ENCODE assay signal across 12 cellular contexts in genomic region chr10:124698560-124699470, GRCh38. TPM values are rescaled to one million over a fixed set of nuclear protein-coding genes. Genes with fewer than 3 reads are reported as not detected.
A peak's percentile ranks its signal among the peaks of the same experiment; 100 is the strongest.
DNase-seq lines count a peak whose midpoint lies in the region; ATAC-seq and TF ChIP-seq lines count a peak whose summit lies in the region.
"Had no signal": no experiment of that assay in that cellular context is flagged by ENCODE, and none has a peak within 500 bp of the region (broad histone marks: within the 10 kb centered on the region; RNA-seq: fewer than 3 reads in every experiment).

No MANE protein-coding gene starts in this region.

- intact Hi-C loops in activated CD4-positive, alpha-beta T cell treated with anti-CD3 and anti-CD28 coated beads, Interleukin-2, amount 10 ng/mL, durations not matched to agents 24 days and 14 days (cut with micrococcal nuclease): no loop called here
- intact Hi-C loops in testis (cut with DNase I; ENCODE audit: low total_unique reads): no loop called here

- H3K4me3 ChIP-seq in testis: no peak overlapping the region
- H3K4me3 ChIP-seq: smooth muscle cell had no signal

- TF ChIP-seq CTCF in mesothelial cell of epicardium (IDR thresholded peaks at IDR 0.05; ENCODE audit: unreplicated experiment) (no peak), testis (IDR thresholded peaks at IDR 0.05) (no peak)

- no peaks in the 10 kb centered on the region for H3K27me3 ChIP-seq in testis

- TF ChIP-seq POLR2A in testis (IDR thresholded peaks at IDR 0.05): no peak

- no peak for ATAC-seq in activated naive CD4-positive, alpha-beta T cell treated with anti-CD3 and anti-CD28 coated beads, Interleukin-2, amount 50 U/mL, for 72 hours

- H3K36me3 Mint-ChIP-seq in activated CD4-positive, alpha-beta T cell treated with anti-CD3 and anti-CD28 coated beads, Interleukin-2, amount 10 ng/mL, durations not matched to agents 24 days and 14 days (ENCODE audit: low read depth): peaks cover 54% of the 10 kb centered on the region
- H3K36me3 Mint-ChIP-seq in activated naive CD4-positive, alpha-beta T cell treated with anti-CD3 and anti-CD28 coated beads, Interleukin-2, amount 50 U/mL, for 72 hours: peaks cover 19% of the 10 kb centered on the region in 2 donors
- H3K36me3 Mint-ChIP-seq in mesothelial cell of epicardium: peaks cover 18% of the 10 kb centered on the region

- no peaks in the 10 kb centered on the region for H3K9me3 Mint-ChIP-seq in activated CD4-positive, alpha-beta T cell treated with anti-CD3 and anti-CD28 coated beads, Interleukin-2, amount 10 ng/mL, durations not matched to agents 24 days and 14 days
- H3K9me3 Mint-ChIP-seq in activated naive CD4-positive, alpha-beta T cell treated with anti-CD3 and anti-CD28 coated beads, Interleukin-2, amount 50 U/mL, for 72 hours: no peaks in the 10 kb centered on the region
- H3K9me3 Mint-ChIP-seq in mesothelial cell of epicardium: no peaks in the 10 kb centered on the region

- WGBS in testis, 2 donors: 85 to 88% methylated on average over 18 of the region's 18 CpGs

- DNase-seq in activated CD4-positive, alpha-beta T cell treated with anti-CD3 and anti-CD28 coated beads, Interleukin-2, amount 10 ng/mL, durations not matched to agents 24 days and 14 days: no peak
- DNase-seq in activated CD4-positive, alpha-beta T cell treated with anti-CD3 and anti-CD28 coated beads for 48 hours: no peak
- DNase-seq in activated naive CD4-positive, alpha-beta T cell treated with anti-CD3 and anti-CD28 coated beads, Interleukin-2, amount 50 U/mL, for 72 hours (ENCODE audit: low spot score in 2 of 2): no peak
- no peak for DNase-seq in mesothelial cell of epicardium (ENCODE audit: low spot score in 2 of 2, unreplicated experiment in 2 of 2)
- DNase-seq in testis: no peak
- no peak for DNase-seq in NCI-H2227 (lab: John Stamatoyannopoulos, UW; ENCODE audit: unreplicated experiment)
- DNase-seq in stimulated activated CD4-positive, alpha-beta T cell treated with anti-CD3 and anti-CD28 coated beads, Interleukin-2, amount 100 ng/mL, for 24 hours: no peak
- DNase-seq in NOMO-1 (lab: John Stamatoyannopoulos, UW; ENCODE audit: unreplicated experiment in 2 of 2): no peak
- DNase-seq: KG1, NCI-H446, SK-N-SH had no signal

- peaks cover 74% of the 10 kb centered on the region for H3K4me1 ChIP-seq in testis

- H3K27me3 Mint-ChIP-seq in activated CD4-positive, alpha-beta T cell treated with anti-CD3 and anti-CD28 coated beads, Interleukin-2, amount 10 ng/mL, durations not matched to agents 24 days and 14 days: no peaks in the 10 kb centered on the region
- no peaks in the 10 kb centered on the region for H3K27me3 Mint-ChIP-seq in mesothelial cell of epicardium (ENCODE audit: low read depth)

- no peaks in the 10 kb centered on the region for H3K36me3 ChIP-seq in testis (ENCODE audit: low read depth, missing control alignments)

- H3K4me1 Mint-ChIP-seq in activated CD4-positive, alpha-beta T cell treated with anti-CD3 and anti-CD28 coated beads, Interleukin-2, amount 10 ng/mL, durations not matched to agents 24 days and 14 days: peaks cover 92% of the 10 kb centered on the region
- H3K4me1 Mint-ChIP-seq in mesothelial cell of epicardium: peaks cover 45% of the 10 kb centered on the region

- H3K9me3 ChIP-seq in testis: no peaks in the 10 kb centered on the region
- H3K9me3 ChIP-seq: SK-N-SH had no signal

- peak overlapping the region; percentile 75 to 81 for H3K27ac ChIP-seq in testis

- peak overlapping the region; percentile 94 for H3K27ac Mint-ChIP-seq in activated CD4-positive, alpha-beta T cell treated with anti-CD3 and anti-CD28 coated beads, Interleukin-2, amount 10 ng/mL, durations not matched to agents 24 days and 14 days
- H3K27ac Mint-ChIP-seq in activated naive CD4-positive, alpha-beta T cell treated with anti-CD3 and anti-CD28 coated beads, Interleukin-2, amount 50 U/mL, for 72 hours: peak overlapping the region; percentile 52 to 84
- H3K27ac Mint-ChIP-seq in mesothelial cell of epicardium: peak overlapping the region; percentile 61

- peak overlapping the region; percentile 60 for H3K4me3 Mint-ChIP-seq in activated CD4-positive, alpha-beta T cell treated with anti-CD3 and anti-CD28 coated beads, Interleukin-2, amount 10 ng/mL, durations not matched to agents 24 days and 14 days
- no peak overlapping the region for H3K4me3 Mint-ChIP-seq in mesothelial cell of epicardium

RNA-seq across cellular contexts. Expression of gene FAM53B, which starts 45.4 kb away (rescaled TPM):
- 20.9 and 21.8 TPM in 2 replicates for total RNA-seq in activated CD4-positive, alpha-beta T cell treated with anti-CD3 and anti-CD28 coated beads, Interleukin-2, amount 10 ng/mL, durations not matched to agents 24 days and 14 days
- 10 to 100 TPM in 1 of 2 donors, 1 to 10 TPM in 1; 6.1 to 11.8 TPM for total RNA-seq in activated naive CD4-positive, alpha-beta T cell treated with anti-CD3 and anti-CD28 coated beads, Interleukin-2, amount 50 U/mL, for 72 hours
- 40.7 to 43.0 TPM (median 42.0 TPM) in 3 replicates for total RNA-seq in mesothelial cell of epicardium
- 100 to 1,000 TPM; 109 to 125 TPM for total RNA-seq in testis
- 36.9 TPM for polyA plus RNA-seq in testis (ENCODE audit: insufficient read depth, low read depth, low replicate concordance)
